ENCODE assay signal across 26 cellular contexts in the genomic region with DNA sequence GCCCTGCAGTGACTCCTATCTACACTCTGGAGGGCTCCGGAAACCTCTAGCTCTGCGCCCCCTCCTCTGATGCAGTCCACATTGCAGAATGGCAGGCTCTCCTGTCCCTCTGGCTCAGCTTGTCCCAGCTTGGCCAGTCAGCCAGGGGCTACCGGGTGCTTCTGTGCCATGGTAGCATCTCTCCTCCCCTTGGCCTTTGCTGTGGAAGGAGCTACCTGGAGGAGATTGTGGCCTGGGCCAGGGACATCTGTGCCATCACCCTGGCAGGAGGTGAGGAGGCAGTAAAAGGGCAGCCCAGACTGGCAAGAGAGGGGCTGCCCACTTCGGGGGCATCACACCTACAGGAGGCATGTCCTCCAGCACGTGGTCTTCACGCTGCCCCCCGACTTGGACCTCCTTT. TPM values are rescaled to one million over a fixed set of nuclear protein-coding genes. Genes with fewer than 3 reads are reported as not detected.
DNase-seq lines count a peak whose midpoint lies in the region; ATAC-seq and TF ChIP-seq lines count a peak whose summit lies in the region.
"Had no signal": no experiment of that assay in that cellular context is flagged by ENCODE, and none has a peak within 500 bp of the region (broad histone marks: within the 10 kb centered on the region; RNA-seq: fewer than 3 reads in every experiment).

No MANE protein-coding gene starts in this region.

- 89 to 90% methylated on average over 7 of the region's 7 CpGs for WGBS in sigmoid colon, 2 donors

- no peak for TF ChIP-seq EP300 in sigmoid colon (IDR thresholded peaks at IDR 0.05)

- H3K9me3 Mint-ChIP-seq in glutamatergic neuron (ENCODE audit: unreplicated experiment) = no peaks in the 10 kb centered on the region
- H3K9me3 Mint-ChIP-seq: CD4-positive, alpha-beta T cell had no signal

- no peak for TF ChIP-seq POLR2A in sigmoid colon (IDR thresholded peaks at IDR 0.05)

- H3K36me3 Mint-ChIP-seq in glutamatergic neuron (ENCODE audit: unreplicated experiment) = peaks cover 11% of the 10 kb centered on the region

- TF ChIP-seq CTCF in glutamatergic neuron (IDR thresholded peaks at IDR 0.05; ENCODE audit: partially characterized antibody, unreplicated experiment) (no peak), sigmoid colon (IDR thresholded peaks at IDR 0.05) (no peak)

- intact Hi-C loops in sigmoid colon (cut with DNase I) = no loop called here

- peaks cover 4% of the 10 kb centered on the region for H3K27me3 Mint-ChIP-seq in glutamatergic neuron (ENCODE audit: unreplicated experiment)

- no peak overlapping the region for H3K27ac Mint-ChIP-seq in glutamatergic neuron (ENCODE audit: unreplicated experiment)
- H3K27ac Mint-ChIP-seq: CD4-positive, alpha-beta T cell had no signal

- H3K9me3 ChIP-seq in sigmoid colon = no peaks in the 10 kb centered on the region

- DNase-seq in activated CD4-positive, CD25-positive, alpha-beta regulatory T cell treated with anti-CD3 and anti-CD28 coated beads, Interleukin-2, amount 50 U/mL, for 72 hours = peak; percentile 8
- no peak for DNase-seq in activated CD4-positive, CD25-positive, alpha-beta regulatory T cell (lab: John Stamatoyannopoulos, UW)
- DNase-seq in H7 (peak; percentile 34), glutamatergic neuron (peak; percentile 6), sigmoid colon (peak; percentile 40), SHP77 (lab: John Stamatoyannopoulos, UW) (no peak)
- DNase-seq: ACHN, Caco-2, DMS 273 treated with DMSO at 0.1 percent for 48 hours, DND-41, GOT3, Kasumi-1, NCI-H1417, NCI-H1694 treated with DMSO at 0.1 percent for 48 hours, NCI-H2081 treated with DMSO at 0.1 percent for 48 hours, NCI-H446, NCI-H526 treated with DMSO at 0.1 percent for 48 hours, OCI-M1, SIG-M5 had no signal

- H3K27me3 ChIP-seq in H7 (ENCODE audit: control insufficient read depth, insufficient read depth, low read length) = no peaks in the 10 kb centered on the region
- H3K27me3 ChIP-seq in sigmoid colon = peaks cover 0 to 7% (median 0%) of the 10 kb centered on the region in 3 donors
- H3K27me3 ChIP-seq: BLaER1 had no signal

- H3K27ac ChIP-seq in sigmoid colon = no peak overlapping the region
- H3K27ac ChIP-seq: 22Rv1, BLaER1 had no signal

- no peak overlapping the region for H3K4me3 ChIP-seq in H7 (ENCODE audit: insufficient read depth, low read depth, low read length)
- H3K4me3 ChIP-seq in sigmoid colon = no peak overlapping the region
- H3K4me3 ChIP-seq: BLaER1, GM12878 had no signal

- H3K4me1 ChIP-seq in sigmoid colon = no peaks in the 10 kb centered on the region
- H3K4me1 ChIP-seq: Caco-2 had no signal

- no peak for ATAC-seq in GM19455 (IDR thresholded peaks at IDR 0.05; ENCODE audit: unreplicated experiment)
- ATAC-seq in HG02852 (IDR thresholded peaks at IDR 0.05; ENCODE audit: unreplicated experiment) = no peak
- ATAC-seq: GM12878 had no signal

- peaks cover 1% of the 10 kb centered on the region for H3K4me1 Mint-ChIP-seq in glutamatergic neuron (ENCODE audit: low read depth, unreplicated experiment)

- H3K36me3 ChIP-seq in H7 (replicated peaks; ENCODE audit: control insufficient read depth, insufficient read depth, low read length) (no peaks in the 10 kb centered on the region), sigmoid colon (no peaks in the 10 kb centered on the region)
- H3K36me3 ChIP-seq: BLaER1 had no signal

- no peak overlapping the region for H3K4me3 Mint-ChIP-seq in glutamatergic neuron (ENCODE audit: unreplicated experiment)
- H3K4me3 Mint-ChIP-seq: CD4-positive, alpha-beta T cell had no signal

RNA-seq across cellular contexts. Expression of a gene that starts 38.1 kb away (rescaled TPM):
- total RNA-seq in H7 (2014; rRNA removed; shearing (Covaris generic)) = not detected in 2 replicates
- total RNA-seq in glutamatergic neuron (ENCODE audit: unreplicated experiment) (not detected), sigmoid colon (1 to 10 TPM; 1.2 to 6.9 (median 1.9) TPM)
- 1 to 10 TPM in 2 of 3 donors, under 1 TPM in 1; 0.69 to 2.8 (median 1.2) TPM for polyA plus RNA-seq in sigmoid colon
- total RNA-seq: Caco-2, MCF 10A had no signal
- polyA plus RNA-seq: GM12878 had no signal

Comparison
In these comparisons a context has a peak if more than half of its experiments do, and no peak if none do; other contexts are left out.
1. DNase-seq: peak in activated CD4-positive, CD25-positive, alpha-beta regulatory T cell treated with anti-CD3 and anti-CD28 coated beads, Interleukin-2, amount 50 U/mL, for 72 hours (single experiment), H7 (single experiment), glutamatergic neuron (single experiment) and sigmoid colon (single experiment); none in activated CD4-positive, CD25-positive, alpha-beta regulatory T cell (0 of 4) and SHP77 (0 of 2).